24 cellular contexts compared by ENCODE assay signal in genomic region chr4:70640192-70640591, GRCh38. TPM values are rescaled to one million over a fixed set of nuclear protein-coding genes. Genes with fewer than 3 reads are reported as not detected.
A peak's percentile ranks its signal among the peaks of the same experiment; 100 is the strongest.
DNase-seq lines count a peak whose midpoint lies in the region; ATAC-seq, FAIRE-seq and TF ChIP-seq lines count a peak whose summit lies in the region.
"Had no signal": no experiment of that assay in that cellular context is flagged by ENCODE, and none has a peak within 500 bp of the region (broad histone marks: within the 10 kb centered on the region; RNA-seq: fewer than 3 reads in every experiment).

No MANE protein-coding gene starts in this region.

- H3K4me3 ChIP-seq in prostate gland, result no peak overlapping the region
- H3K4me3 ChIP-seq: dorsolateral prefrontal cortex, GM23248, pancreas had no signal

- no peaks in the 10 kb centered on the region for H3K9me3 ChIP-seq in prostate gland
- H3K9me3 ChIP-seq: BE2C, pancreas had no signal

- H3K27me3 ChIP-seq in prostate gland (replicated peaks; ENCODE audit: insufficient read depth), result no peaks in the 10 kb centered on the region
- H3K27me3 ChIP-seq: pancreas had no signal

- H3K4me1 Mint-ChIP-seq in activated CD8-positive, alpha-beta memory T cell treated with anti-CD3 and anti-CD28 coated beads, Interleukin-2, amount 10 ng/mL, durations not matched to agents 7 days and 5 days, result peaks cover 3% of the 10 kb centered on the region

- peaks cover 8% of the 10 kb centered on the region for H3K27me3 Mint-ChIP-seq in activated CD8-positive, alpha-beta memory T cell treated with anti-CD3 and anti-CD28 coated beads, Interleukin-2, amount 10 ng/mL, durations not matched to agents 7 days and 5 days

- no peaks in the 10 kb centered on the region for H3K36me3 ChIP-seq in prostate gland
- H3K36me3 ChIP-seq: BE2C, pancreas, WERI-Rb-1 had no signal

- H3K4me3 Mint-ChIP-seq in activated CD8-positive, alpha-beta memory T cell treated with anti-CD3 and anti-CD28 coated beads, Interleukin-2, amount 10 ng/mL, durations not matched to agents 7 days and 5 days, result no peak overlapping the region

- H3K9me3 Mint-ChIP-seq in activated CD8-positive, alpha-beta memory T cell treated with anti-CD3 and anti-CD28 coated beads, Interleukin-2, amount 10 ng/mL, durations not matched to agents 7 days and 5 days (ENCODE audit: low read depth), result no peaks in the 10 kb centered on the region

- FAIRE-seq in HTR-8/SVneo (lab: Jason Lieb, UNC), result no peak
- FAIRE-seq: pancreas had no signal

- ATAC-seq in activated CD8-positive, alpha-beta memory T cell treated with anti-CD3 and anti-CD28 coated beads, Interleukin-2, amount 10 ng/mL, durations not matched to agents 7 days and 5 days, result peak; percentile 27
- ATAC-seq in GM18870 (IDR thresholded peaks at IDR 0.05; ENCODE audit: unreplicated experiment), result peak; percentile 50
- ATAC-seq in HG02973 (IDR thresholded peaks at IDR 0.05; ENCODE audit: unreplicated experiment), result peak; percentile 56
- ATAC-seq: pancreas, right cardiac atrium had no signal

- 91% methylated on average over 2 of the region's 2 CpGs for WGBS in prostate gland

- no peak for TF ChIP-seq POLR2A in prostate gland (IDR thresholded peaks at IDR 0.05)

- intact Hi-C loops in prostate gland (cut with DNase I), result no loop called here

- CTCF ChIA-PET in activated CD8-positive, alpha-beta memory T cell treated with anti-CD3 and anti-CD28 coated beads, Interleukin-2, amount 10 ng/mL, durations not matched to agents 7 days and 5 days (lab: Charles Lee), result interaction anchor here (0.7 kb wide), 1 partner anchor 99 kb away, joined by 3 read pairs; no protein-coding TSS in a partner anchor

- no peak overlapping the region for H3K27ac ChIP-seq in prostate gland
- H3K27ac ChIP-seq: dorsolateral prefrontal cortex, epithelial cell of prostate, GM23248, pancreas, WERI-Rb-1 had no signal

- no peaks in the 10 kb centered on the region for H3K36me3 Mint-ChIP-seq in activated CD8-positive, alpha-beta memory T cell treated with anti-CD3 and anti-CD28 coated beads, Interleukin-2, amount 10 ng/mL, durations not matched to agents 7 days and 5 days

- no peaks in the 10 kb centered on the region for H3K4me1 ChIP-seq in prostate gland (replicated peaks)
- H3K4me1 ChIP-seq: BE2C had no signal

- no peak overlapping the region for H3K27ac Mint-ChIP-seq in activated CD8-positive, alpha-beta memory T cell treated with anti-CD3 and anti-CD28 coated beads, Interleukin-2, amount 10 ng/mL, durations not matched to agents 7 days and 5 days

- DNase-seq in activated CD8-positive, alpha-beta memory T cell treated with anti-CD3 and anti-CD28 coated beads, Interleukin-2, amount 10 ng/mL, durations not matched to agents 7 days and 5 days, result no peak
- DNase-seq in activated CD8-positive, alpha-beta memory T cell treated with anti-CD3 and anti-CD28 coated beads for 24 hours, result no peak
- DNase-seq in RKO (ENCODE audit: low spot score) (peak; percentile 6), HTR-8/SVneo (ENCODE audit: insufficient read length, low spot score) (no peak), prostate gland (ENCODE audit: low spot score) (no peak), NCI-H1092 treated with DMSO at 0.1 percent for 48 hours (lab: John Stamatoyannopoulos, UW) (no peak)
- DNase-seq: BE2C; dorsolateral prefrontal cortex; GF-D8; GM23248; NCI-H446; NCI-H82; pancreas; right cardiac atrium; stimulated activated CD4-positive, alpha-beta T cell treated with anti-CD3 and anti-CD28 coated beads, Interleukin-12 subunit alpha, Interleukin-12 subunit beta, amount 100 ng/mL, for 4 hours; stimulated activated CD4-positive, alpha-beta T cell treated with anti-CD3 and anti-CD28 coated beads, Interleukin-4, amount 100 ng/mL, for 24 hours; stimulated activated naive CD4-positive, alpha-beta T cell; T-helper 9 cell; WERI-Rb-1 had no signal

- no peak for TF ChIP-seq CTCF in prostate gland (IDR thresholded peaks at IDR 0.05)

RNA-seq across cellular contexts. Expression of gene ENAM, which starts 11.6 kb away (rescaled TPM):
- total RNA-seq in activated CD8-positive, alpha-beta memory T cell treated with anti-CD3 and anti-CD28 coated beads, Interleukin-2, amount 10 ng/mL, durations not matched to agents 7 days and 5 days, result not detected
- total RNA-seq in prostate gland, result 1 to 10 TPM in 1 of 2 donors, under 1 TPM in 1; 0.09 to 2.1 TPM
- total RNA-seq: GM23248, lung microvascular endothelial cell, MCF 10A had no signal

RNA-seq across cellular contexts. Expression of gene JCHAIN, which starts 26.1 kb away (rescaled TPM):
- total RNA-seq in activated CD8-positive, alpha-beta memory T cell treated with anti-CD3 and anti-CD28 coated beads, Interleukin-2, amount 10 ng/mL, durations not matched to agents 7 days and 5 days, result not detected
- total RNA-seq in prostate gland, result 1 to 10 TPM in 1 of 2 donors, under 1 TPM in 1; 0.62 to 2.0 TPM
- total RNA-seq: lung microvascular endothelial cell, MCF 10A had no signal

RNA-seq across cellular contexts. Expression of gene AMBN, which starts 48.1 kb away (rescaled TPM):
- total RNA-seq in activated CD8-positive, alpha-beta memory T cell treated with anti-CD3 and anti-CD28 coated beads, Interleukin-2, amount 10 ng/mL, durations not matched to agents 7 days and 5 days, result not detected
- total RNA-seq in prostate gland, result not detected
- total RNA-seq: GM23248, lung microvascular endothelial cell, MCF 10A, pancreas, right cardiac atrium had no signal

RNA-seq across cellular contexts. Expression of gene UTP3, which starts 48.1 kb away (rescaled TPM):
- 10 to 100 TPM; 28.0 to 33.6 TPM for total RNA-seq in activated CD8-positive, alpha-beta memory T cell treated with anti-CD3 and anti-CD28 coated beads, Interleukin-2, amount 10 ng/mL, durations not matched to agents 7 days and 5 days
- 10 to 100 TPM; 13.4 to 19.7 TPM for total RNA-seq in prostate gland
